Comparison of ENCODE assay signal across 8 cellular contexts in the genomic region with DNA sequence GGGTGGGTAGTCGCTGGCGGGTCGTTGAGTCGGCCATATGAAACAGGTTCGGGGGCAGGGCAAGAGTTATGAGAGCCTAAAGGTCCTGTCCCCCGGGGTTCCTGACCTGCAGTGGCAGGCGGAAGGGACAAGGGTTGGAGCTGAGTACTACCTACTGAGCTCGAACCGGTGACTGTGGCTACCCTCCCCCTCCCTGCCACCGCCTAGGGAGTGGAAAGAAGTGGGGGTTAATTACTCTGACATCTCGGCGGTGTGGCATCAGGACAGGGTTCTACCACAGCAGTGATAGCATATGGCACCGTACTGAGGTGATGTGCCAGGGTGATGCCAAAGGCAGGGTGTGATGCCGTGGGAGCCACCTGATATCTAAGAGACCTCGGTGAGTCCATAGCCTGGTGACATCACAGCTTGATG.
DNase-seq lines count a peak whose midpoint lies in the region; ATAC-seq and TF ChIP-seq lines count a peak whose summit lies in the region.

No MANE protein-coding gene starts in this region.

- DNase-seq in DMS53 treated with DMSO at 0.1 percent for 48 hours (lab: John Stamatoyannopoulos, UW; ENCODE audit: unreplicated experiment) (peak; percentile 39), middle frontal gyrus (ENCODE audit: extremely low spot score, low spot score) (no peak), NCI-H82 treated with DMSO at 0.1 percent for 48 hours (lab: John Stamatoyannopoulos, UW; ENCODE audit: unreplicated experiment) (no peak)
- DNase-seq in stimulated activated naive CD4-positive, alpha-beta T cell treated with Interleukin-2 at 50 U/mL for 16 hours (lab: John Stamatoyannopoulos, UW): peak; percentile 43

- H3K4me3 ChIP-seq in WI38 (ENCODE audit: low read depth, low read length) (peak overlapping the region; percentile 64), iPS-11a (ENCODE audit: low read depth, low read length) (peak overlapping the region; percentile 69)

- TF ChIP-seq CTCF in WI38 (IDR thresholded peaks at IDR 0.05; ENCODE audit: low read depth, low read length): no peak

- ATAC-seq in GM19372 (IDR thresholded peaks at IDR 0.05; ENCODE audit: low read depth, unreplicated experiment) (peak; percentile 38), HG03280 (IDR thresholded peaks at IDR 0.05; ENCODE audit: unreplicated experiment) (peak; percentile 33)

Comparison
In these comparisons a context has a peak if more than half of its experiments do, and no peak if none do; other contexts are left out.
1. DNase-seq: peak in DMS53 treated with DMSO at 0.1 percent for 48 hours (single experiment) and stimulated activated naive CD4-positive, alpha-beta T cell treated with Interleukin-2 at 50 U/mL for 16 hours (single experiment); none in middle frontal gyrus (single experiment) and NCI-H82 treated with DMSO at 0.1 percent for 48 hours (single experiment).